8 cellular contexts compared by ENCODE assay signal in genomic region chr7:332646-333398, GRCh38. TPM values are rescaled to one million over a fixed set of nuclear protein-coding genes. Genes with fewer than 3 reads are reported as not detected.
DNase-seq lines count a peak whose midpoint lies in the region; ATAC-seq and TF ChIP-seq lines count a peak whose summit lies in the region.

No MANE protein-coding gene starts in this region.

- intact Hi-C loops in ovary (cut with DNase I) = loop anchor here in 1 of 4 donors (5.0 kb wide), 1 partner anchor 189 kb away; no protein-coding TSS in a partner anchor

- no peaks in the 10 kb centered on the region; the same call in 1 of the 2 replicates for H3K27me3 ChIP-seq in H7 (ENCODE audit: control insufficient read depth, insufficient read depth, low read length)
- no peaks in the 10 kb centered on the region for H3K27me3 ChIP-seq in SJCRH30
- no peaks in the 10 kb centered on the region for H3K27me3 ChIP-seq in ovary

- TF ChIP-seq CTCF in AG09309 (IDR thresholded peaks at IDR 0.05; ENCODE audit: control insufficient read depth, insufficient read depth, low read depth, low read length, missing control alignments) (peak; percentile 77), ovary (IDR thresholded peaks at IDR 0.05) (peak; percentile 48 to 60 (median 55))

- H3K9me3 ChIP-seq in SJCRH30 (replicated peaks) = no peaks in the 10 kb centered on the region
- no peaks in the 10 kb centered on the region for H3K9me3 ChIP-seq in ovary

- ATAC-seq in GM21381 (IDR thresholded peaks at IDR 0.05; ENCODE audit: unreplicated experiment) = no peak

- DNase-seq in AG09309 (ENCODE audit: low read depth) (no peak), H7 (peak; percentile 98), SJCRH30 (peak; percentile 42 to 43), globus pallidus (ENCODE audit: low spot score) (peak; percentile 78), ovary (peak; percentile 58 to 84 (median 75))
- DNase-seq in activated gamma-delta T cell treated with anti-CD3 and anti-CD28 coated beads, Interleukin-2, amount 50 U/mL, for 16 hours (ENCODE audit: low read depth) = peak; percentile 85

- H3K36me3 ChIP-seq in H7 (replicated peaks; ENCODE audit: control insufficient read depth, insufficient read depth, low read length) (no peaks in the 10 kb centered on the region), SJCRH30 (no peaks in the 10 kb centered on the region), ovary (no peaks in the 10 kb centered on the region)

- H3K4me1 ChIP-seq in SJCRH30 = no peaks in the 10 kb centered on the region
- peaks cover 7% of the 10 kb centered on the region for H3K4me1 ChIP-seq in ovary (ENCODE audit: insufficient read depth)

- peak overlapping the region; percentile 7; the same call in 1 of the 2 replicates for H3K4me3 ChIP-seq in AG09309 (ENCODE audit: control insufficient read depth, low read depth, low read length)
- H3K4me3 ChIP-seq in H7 (ENCODE audit: insufficient read depth, low read depth, low read length) = peak overlapping the region; percentile 33
- H3K4me3 ChIP-seq in SJCRH30 = no peak overlapping the region
- H3K4me3 ChIP-seq in ovary = peak overlapping the region; percentile 24

- H3K27ac ChIP-seq in SJCRH30 (no peak overlapping the region), ovary (no peak overlapping the region), temporal lobe (ENCODE audit: low read depth, low read length) (peak overlapping the region; percentile 38)

- TF ChIP-seq POLR2A in ovary (IDR thresholded peaks at IDR 0.05) = no peak

- WGBS in ovary, 3 donors = 1 to 8% (median 2%) methylated on average over 22 to 57 of the region's 57 CpGs

- no peak for TF ChIP-seq EP300 in ovary (IDR thresholded peaks at IDR 0.05)

RNA-seq across cellular contexts. Expression of gene FOXL3, which starts 42.9 kb away (rescaled TPM):
- total RNA-seq in H7 (2014; rRNA removed; shearing (Covaris generic)) = not detected in 2 replicates
- not detected in 2 replicates for total RNA-seq in SJCRH30 (2014; rRNA removed; shearing (Covaris generic))
- not detected for total RNA-seq in ovary
- polyA plus RNA-seq in ovary = not detected
- total RNA-seq in temporal lobe = not detected
